ENCODE assay signal across 8 cellular contexts in the genomic region with DNA sequence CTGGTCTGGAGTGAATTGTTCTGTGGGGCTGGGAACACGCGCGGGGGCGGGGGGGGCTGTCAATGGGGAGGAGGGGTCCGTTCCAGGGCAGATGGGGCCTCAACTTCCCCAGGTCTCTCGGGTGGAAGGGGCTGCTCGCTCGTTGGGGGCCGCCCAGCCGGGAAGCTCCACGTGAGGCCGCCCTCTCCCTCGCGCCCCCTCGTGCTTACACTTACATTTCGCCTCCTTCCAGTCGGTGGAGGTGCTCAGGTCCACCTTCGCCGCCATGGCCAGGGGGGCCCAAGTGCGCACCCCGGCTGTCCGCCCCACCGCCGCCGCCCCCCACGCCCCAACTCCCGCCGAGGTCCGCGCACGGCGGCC. TPM values are rescaled to one million over a fixed set of nuclear protein-coding genes. Genes with fewer than 3 reads are reported as not detected.
DNase-seq lines count a peak whose midpoint lies in the region; ATAC-seq and TF ChIP-seq lines count a peak whose summit lies in the region.

No MANE protein-coding gene starts in this region.

- H3K79me2 ChIP-seq in GM23248 (ENCODE audit: insufficient read depth) = no peaks in the 10 kb centered on the region
- no peaks in the 10 kb centered on the region for H3K79me2 ChIP-seq in parathyroid adenoma

- H4K20me1 ChIP-seq in BLaER1 = peaks cover 27% of the 10 kb centered on the region
- H4K20me1 ChIP-seq in GM23248 (ENCODE audit: insufficient read depth) = no peaks in the 10 kb centered on the region

- H3K4me1 ChIP-seq in BLaER1 (peaks cover 54% of the 10 kb centered on the region), GM23248 (ENCODE audit: insufficient read depth) (peaks cover 3% of the 10 kb centered on the region; the same call in 1 of the 2 replicates), parathyroid adenoma (no peaks in the 10 kb centered on the region)

- 0% methylated on average over 4 to 21 of the region's 32 CpGs for WGBS in GM23248 (ENCODE audit: low coverage in 1 of 2, low lambda C conversion rate in 2 of 2, missing lambda C conversion rate in 2 of 2), 2 experiments

- no peak for TF ChIP-seq CTCF in WI38 (IDR thresholded peaks at IDR 0.05; ENCODE audit: low read depth, low read length)
- no peak for TF ChIP-seq CTCF in fibroblast of pulmonary artery (IDR thresholded peaks at IDR 0.05; ENCODE audit: low read length, missing control alignments)
- TF ChIP-seq CTCF in parathyroid adenoma (IDR thresholded peaks at IDR 0.05) = no peak

- no peaks in the 10 kb centered on the region for H3K27me3 ChIP-seq in BLaER1
- no peaks in the 10 kb centered on the region for H3K27me3 ChIP-seq in GM23248 (replicated peaks; ENCODE audit: insufficient read depth)
- no peaks in the 10 kb centered on the region for H3K27me3 ChIP-seq in parathyroid adenoma (ENCODE audit: control insufficient read depth, insufficient read depth, low read length)

- H2AFZ ChIP-seq in GM23248 (peak overlapping the region; percentile 86), parathyroid adenoma (peak overlapping the region; percentile 93)

- H3K27ac ChIP-seq in BLaER1 (peak overlapping the region; percentile 92), GM23248 (no peak overlapping the region), parathyroid adenoma (no peak overlapping the region)

- H3K4me3 ChIP-seq in BLaER1 (peak overlapping the region; percentile 87), GM23248 (peak overlapping the region; percentile 76), WI38 (ENCODE audit: low read depth, low read length) (peak overlapping the region; percentile 68), fibroblast of pulmonary artery (replicated peaks; ENCODE audit: low read depth, low read length) (peak overlapping the region; percentile 66), parathyroid adenoma (ENCODE audit: low read depth, low read length) (peak overlapping the region; percentile 39)

- ATAC-seq in GM21526 (IDR thresholded peaks at IDR 0.05; ENCODE audit: low FRiP score, unreplicated experiment) = no peak

- no peaks in the 10 kb centered on the region for H3F3A ChIP-seq in GM23248 (ENCODE audit: insufficient read depth)

- peak overlapping the region; percentile 99 for H3K4me2 ChIP-seq in BLaER1
- H3K4me2 ChIP-seq in GM23248 (ENCODE audit: unreplicated experiment) = peak overlapping the region; percentile 64
- peak overlapping the region; percentile 64 for H3K4me2 ChIP-seq in parathyroid adenoma (ENCODE audit: low read length)

- peaks cover 14% of the 10 kb centered on the region for H3K36me3 ChIP-seq in BLaER1
- no peaks in the 10 kb centered on the region for H3K36me3 ChIP-seq in GM23248 (ENCODE audit: low read depth)
- H3K36me3 ChIP-seq in parathyroid adenoma (ENCODE audit: control insufficient read depth, insufficient read depth, low read length) = no peaks in the 10 kb centered on the region

- DNase-seq in GM23248 = peak; percentile 40
- no peak for DNase-seq in fibroblast of pulmonary artery (ENCODE audit: low read depth)
- DNase-seq in T1000 (lab: John Stamatoyannopoulos, UW) = no peak
- DNase-seq in SHP77 treated with DMSO at 0.1 percent for 48 hours (lab: John Stamatoyannopoulos, UW) = no peak

- in situ Hi-C loops in GM23248 (cut with MboI) = no loop called here

- H3K9me3 ChIP-seq in BLaER1 (no peaks in the 10 kb centered on the region), GM23248 (ENCODE audit: low read depth) (no peaks in the 10 kb centered on the region), parathyroid adenoma (ENCODE audit: control insufficient read depth, low read length) (no peaks in the 10 kb centered on the region)

- peak overlapping the region; percentile 91 for H3K9ac ChIP-seq in BLaER1
- H3K9ac ChIP-seq in GM23248 = peak overlapping the region; percentile 67
- no peak overlapping the region for H3K9ac ChIP-seq in parathyroid adenoma

- no peaks in the 10 kb centered on the region for H3K9me2 ChIP-seq in GM23248 (ENCODE audit: insufficient read depth)

RNA-seq across cellular contexts. Expression of gene MACROD1, which starts 0.5 kb away (rescaled TPM):
- 21.0 and 403 TPM in 2 replicates for total RNA-seq in GM23248 (2014; rRNA removed; shearing (Covaris generic))
- 18.6 and 21.2 TPM in 2 replicates for polyA plus RNA-seq in GM23248 (2016; fragmentation: Nextera tagmentation; extraction: Ambion mirVana)

RNA-seq across cellular contexts. Expression of gene STIP1, which starts 20.5 kb away (rescaled TPM):
- 115 and 123 TPM in 2 replicates for total RNA-seq in GM23248 (2014; rRNA removed; shearing (Covaris generic))
- 128 and 132 TPM in 2 replicates for polyA plus RNA-seq in GM23248 (2016; fragmentation: Nextera tagmentation; extraction: Ambion mirVana)

RNA-seq across cellular contexts. Expression of gene FERMT3, which starts 41.1 kb away (rescaled TPM):
- total RNA-seq in GM23248 (2014; rRNA removed; shearing (Covaris generic)) = 0.51 and 3.9 TPM in 2 replicates
- 1.5 and 2.5 TPM in 2 replicates for polyA plus RNA-seq in GM23248 (2016; fragmentation: Nextera tagmentation; extraction: Ambion mirVana)
